1 cellular context compared by ENCODE assay signal in genomic region chr12:55698241-55698955, GRCh38.
TF ChIP-seq lines count a peak whose summit lies in the region.

No MANE protein-coding gene starts in this region.

TF ChIP-seq in HepG2, 621 proteins besides CTCF, POLR2A, EP300 and RAD21:
- TF ChIP-seq ARNT (IDR thresholded peaks at IDR 0.05) (no peak), SRF (IDR thresholded peaks at IDR 0.05; ENCODE audit: low read depth, low read length) (no peak), MXI1 (IDR thresholded peaks at IDR 0.05; ENCODE audit: borderline replicate concordance, low read depth, low read length) (no peak), POLR2G (IDR thresholded peaks at IDR 0.05; ENCODE audit: low read depth, low read length) (no peak), ZNF790 (CRISPR knock-in tag; IDR thresholded peaks at IDR 0.05; ENCODE audit: borderline replicate concordance) (no peak), HMG20B (CRISPR knock-in tag; conservative IDR thresholded peaks at IDR 0.05) (no peak), MIER3 (CRISPR knock-in tag; IDR thresholded peaks at IDR 0.05; ENCODE audit: borderline replicate concordance) (no peak), REST (IDR thresholded peaks at IDR 0.05; ENCODE audit: borderline replicate concordance in 1 of 2, low read depth in 1 of 2, low read length in 2 of 2) (no peak), CREM (IDR thresholded peaks at IDR 0.05) (no peak), CREM (CRISPR knock-in tag; IDR thresholded peaks at IDR 0.05) (no peak), ZMAT3 (CRISPR knock-in tag; conservative IDR thresholded peaks at IDR 0.05) (no peak), PRPF4 (IDR thresholded peaks at IDR 0.05; ENCODE audit: low read depth, low read length, poor library complexity, severe bottlenecking) (no peak), CCDC6 (CRISPR knock-in tag; IDR thresholded peaks at IDR 0.05) (no peak), CEBPB (IDR thresholded peaks at IDR 0.05; ENCODE audit: borderline replicate concordance, low read depth, low read length) (no peak)
- TF ChIP-seq, protein P1, sequence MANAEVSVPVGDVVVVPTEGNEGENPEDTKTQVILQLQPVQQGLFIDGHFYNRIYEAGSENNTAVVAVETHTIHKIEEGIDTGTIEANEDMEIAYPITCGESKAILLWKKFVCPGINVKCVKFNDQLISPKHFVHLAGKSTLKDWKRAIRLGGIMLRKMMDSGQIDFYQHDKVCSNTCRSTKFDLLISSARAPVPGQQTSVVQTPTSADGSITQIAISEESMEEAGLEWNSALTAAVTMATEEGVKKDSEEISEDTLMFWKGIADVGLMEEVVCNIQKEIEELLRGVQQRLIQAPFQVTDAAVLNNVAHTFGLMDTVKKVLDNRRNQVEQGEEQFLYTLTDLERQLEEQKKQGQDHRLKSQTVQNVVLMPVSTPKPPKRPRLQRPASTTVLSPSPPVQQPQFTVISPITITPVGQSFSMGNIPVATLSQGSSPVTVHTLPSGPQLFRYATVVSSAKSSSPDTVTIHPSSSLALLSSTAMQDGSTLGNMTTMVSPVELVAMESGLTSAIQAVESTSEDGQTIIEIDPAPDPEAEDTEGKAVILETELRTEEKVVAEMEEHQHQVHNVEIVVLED (CRISPR knock-in tag; IDR thresholded peaks at IDR 0.05; ENCODE audit: borderline replicate concordance) = no peak
- TF ChIP-seq, protein P2, sequence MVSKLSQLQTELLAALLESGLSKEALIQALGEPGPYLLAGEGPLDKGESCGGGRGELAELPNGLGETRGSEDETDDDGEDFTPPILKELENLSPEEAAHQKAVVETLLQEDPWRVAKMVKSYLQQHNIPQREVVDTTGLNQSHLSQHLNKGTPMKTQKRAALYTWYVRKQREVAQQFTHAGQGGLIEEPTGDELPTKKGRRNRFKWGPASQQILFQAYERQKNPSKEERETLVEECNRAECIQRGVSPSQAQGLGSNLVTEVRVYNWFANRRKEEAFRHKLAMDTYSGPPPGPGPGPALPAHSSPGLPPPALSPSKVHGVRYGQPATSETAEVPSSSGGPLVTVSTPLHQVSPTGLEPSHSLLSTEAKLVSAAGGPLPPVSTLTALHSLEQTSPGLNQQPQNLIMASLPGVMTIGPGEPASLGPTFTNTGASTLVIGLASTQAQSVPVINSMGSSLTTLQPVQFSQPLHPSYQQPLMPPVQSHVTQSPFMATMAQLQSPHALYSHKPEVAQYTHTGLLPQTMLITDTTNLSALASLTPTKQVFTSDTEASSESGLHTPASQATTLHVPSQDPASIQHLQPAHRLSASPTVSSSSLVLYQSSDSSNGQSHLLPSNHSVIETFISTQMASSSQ (IDR thresholded peaks at IDR 0.05; ENCODE audit: low read depth) = no peak
- TF ChIP-seq, protein P2 (CRISPR knock-in tag; IDR thresholded peaks at IDR 0.05; ENCODE audit: borderline replicate concordance) = no peak
